In genomic region chr15:75696303-75696657, GRCh38 we compare ENCODE assay signal across 1 cellular context.
TF ChIP-seq lines count a peak whose summit lies in the region.

No MANE protein-coding gene starts in this region.

TF ChIP-seq in HEK293T, 16 proteins besides CTCF, POLR2A, EP300 and RAD21:
- no peak for TF ChIP-seq BHLHE40 (IDR thresholded peaks at IDR 0.05; ENCODE audit: borderline replicate concordance)
- no peak for TF ChIP-seq HDGF (IDR thresholded peaks at IDR 0.05; ENCODE audit: borderline replicate concordance)
- no peak for TF ChIP-seq TARDBP (IDR thresholded peaks at IDR 0.05)
- no peak for TF ChIP-seq L3MBTL2 (conservative IDR thresholded peaks at IDR 0.05)
- TF ChIP-seq SUZ12 (IDR thresholded peaks at IDR 0.05), result no peak
- no peak for TF ChIP-seq PKNOX1 (IDR thresholded peaks at IDR 0.05)
- TF ChIP-seq ELF4 (IDR thresholded peaks at IDR 0.05), result no peak
- TF ChIP-seq CTBP1 (IDR thresholded peaks at IDR 0.05; ENCODE audit: borderline replicate concordance), result no peak
- no peak for TF ChIP-seq SP1 (IDR thresholded peaks at IDR 0.05)
- no peak for TF ChIP-seq FOXM1 (IDR thresholded peaks at IDR 0.05; ENCODE audit: borderline replicate concordance)
- no peak for TF ChIP-seq FOXA1 (IDR thresholded peaks at IDR 0.05)
- no peak for TF ChIP-seq LEF1 (IDR thresholded peaks at IDR 0.05; ENCODE audit: borderline replicate concordance)
- no peak for TF ChIP-seq NFRKB (IDR thresholded peaks at IDR 0.05)
- TF ChIP-seq ARNT (IDR thresholded peaks at IDR 0.05), result no peak
- TF ChIP-seq FOXK2 (IDR thresholded peaks at IDR 0.05), result no peak
- TF ChIP-seq ZNF384 (IDR thresholded peaks at IDR 0.05), result no peak
